8 cellular contexts compared by ENCODE assay signal in the genomic region with DNA sequence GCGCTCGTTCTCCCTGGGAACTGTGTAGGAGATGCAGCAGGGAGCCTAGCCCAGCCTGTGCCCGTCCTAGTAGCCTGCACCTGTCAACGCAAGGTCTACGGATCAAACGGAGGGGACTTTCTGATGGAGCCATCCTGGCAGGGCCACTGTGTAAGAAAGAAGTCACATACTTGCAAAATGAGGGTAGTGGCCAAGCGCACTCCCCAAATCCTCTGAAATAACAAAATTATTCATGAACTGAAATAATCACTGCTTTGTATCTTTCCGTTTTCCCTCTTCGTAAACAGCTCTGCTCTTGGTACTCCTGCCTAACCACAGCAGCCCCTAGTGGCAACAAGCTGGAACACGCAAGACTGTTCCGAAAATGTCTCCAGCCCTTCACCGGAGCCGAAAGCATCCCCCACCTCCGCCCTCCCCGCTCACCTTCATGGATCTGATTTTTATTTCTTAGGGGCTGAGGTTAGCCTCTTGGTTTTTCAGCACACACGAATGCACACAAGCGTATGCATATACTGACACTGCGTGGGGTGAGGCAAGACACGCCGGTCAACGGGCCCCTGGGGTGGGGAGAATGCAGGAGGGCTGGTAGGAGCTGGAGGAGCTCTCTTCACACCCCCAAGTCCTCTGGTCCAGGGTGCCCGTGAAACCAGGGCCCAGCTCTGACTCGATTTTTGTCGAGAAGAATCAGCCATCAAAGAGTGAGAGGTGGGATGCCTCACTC.
A peak's percentile ranks its signal among the peaks of the same experiment; 100 is the strongest.
DNase-seq lines count a peak whose midpoint lies in the region; ATAC-seq, FAIRE-seq and TF ChIP-seq lines count a peak whose summit lies in the region.

No MANE protein-coding gene starts in this region.

- no TSS peak for BruUV-seq in K562 (replicated peaks; lab: Mats Ljungman, UMichigan)

- DNase-seq in AG10803 (ENCODE audit: low read depth), result peak; percentile 63
- peak; percentile 22 for DNase-seq in NOMO-1 treated with DMSO at 0.1 percent for 48 hours (lab: John Stamatoyannopoulos, UW; ENCODE audit: unreplicated experiment)
- DNase-seq in K562 (ENCODE audit: extremely low read depth in 1 of 4, low spot score in 3 of 4), result peak; percentile 25 to 46 (median 40)

- H3K9me1 ChIP-seq in K562 (ENCODE audit: control insufficient read depth, insufficient read depth, low read length), result no peaks in the 10 kb centered on the region

- H3K36me3 ChIP-seq in K562 (ENCODE audit: control insufficient read depth, insufficient read depth, low read length), result no peaks in the 10 kb centered on the region
- H3K36me3 ChIP-seq in iPS-15b (ENCODE audit: control insufficient read depth, insufficient read depth, low read length), result no peaks in the 10 kb centered on the region
- no peaks in the 10 kb centered on the region for H3K36me3 ChIP-seq in skeletal muscle satellite cell (ENCODE audit: insufficient read depth, low read length)

- H2AFZ ChIP-seq in K562 (ENCODE audit: low read depth, low read length), result 0 out of 2 replicates have a peak overlapping the region, but pooled peaks have one; percentile 14

- in situ Hi-C loops in K562 (cut with MboI), result no loop called here

- TF ChIP-seq CTCF in AG10803 (conservative IDR thresholded peaks at IDR 0.05; ENCODE audit: low read length) (peak; percentile 96), K562 (IDR thresholded peaks at IDR 0.05 in 2 of 3, conservative IDR thresholded peaks at IDR 0.05 in 1 of 3; ENCODE audit: insufficient read depth in 2 of 3, low read depth in 1 of 3, low read length in 3 of 3) (peak; percentile 59 to 88 (median 74))

- H3K4me2 ChIP-seq in K562 (ENCODE audit: insufficient read depth, low read length) (peak overlapping the region; percentile 34; the same call in 1 of the 2 replicates), skeletal muscle satellite cell (ENCODE audit: low read length) (peak overlapping the region; percentile 82)

- peak; percentile 83 for ATAC-seq in GM18498 (IDR thresholded peaks at IDR 0.05; ENCODE audit: unreplicated experiment)
- ATAC-seq in HG03442 (IDR thresholded peaks at IDR 0.05; ENCODE audit: unreplicated experiment), result peak; percentile 73
- peak; percentile 93 for ATAC-seq in K562
- ATAC-seq in HG03521 (IDR thresholded peaks at IDR 0.05; ENCODE audit: unreplicated experiment), result no peak

- FAIRE-seq in K562 (lab: Jason Lieb, UNC), result peak; percentile 84

- no peak overlapping the region for H3K27ac ChIP-seq in K562 (ENCODE audit: extremely low read depth, low read depth, low read length)

- 8% methylated on average over 21 of the region's 24 CpGs for WGBS in K562 (ENCODE audit: insufficient coverage, low coverage, missing lambda C conversion rate)

- TF ChIP-seq RAD21 in K562 (CRISPR knock-in tag; conservative IDR thresholded peaks at IDR 0.05 in 1 of 2, IDR thresholded peaks at IDR 0.05 in 1 of 2), result peak; percentile 35 to 59

- CTCF ChIA-PET in K562 (lab: Yijun Ruan, JAX; ENCODE audit: low intra/inter-chr PET ratio), result interaction anchor here (0.7 kb wide), 2 partner anchors 797 to 824 kb away, joined by 3 to 4 read pairs; no protein-coding TSS in a partner anchor

- H3K79me2 ChIP-seq in K562 (ENCODE audit: control insufficient read depth, insufficient read depth, low read length), result no peaks in the 10 kb centered on the region

- H3K4me1 ChIP-seq in K562 (replicated peaks in 1 of 2; ENCODE audit: control insufficient read depth in 2 of 2, insufficient read depth in 2 of 2, low read length in 2 of 2) (no peaks in the 10 kb centered on the region; a peak in 1 of 5 replicates), iPS-15b (ENCODE audit: control insufficient read depth, insufficient read depth, low read length) (peaks cover 3% of the 10 kb centered on the region), skeletal muscle satellite cell (ENCODE audit: control insufficient read depth, insufficient read depth, low read length) (no peaks in the 10 kb centered on the region)

- POLR2A ChIA-PET in K562 (lab: Yijun Ruan, JAX), result interaction anchor here (0.6 to 0.7 kb wide), 3 partner anchors 9 to 1095 kb away, joined by 3 to 5 read pairs (median 3); no protein-coding TSS in a partner anchor

- intact Hi-C loops in K562 (cut with micrococcal nuclease), result loop anchor here (5.0 kb wide), 1 partner anchor 913 kb away; a partner anchor contains a TSS

- no peak overlapping the region for H3K4me3 ChIP-seq in AG10803 (ENCODE audit: low read length)
- H3K4me3 ChIP-seq in K562, result no peak overlapping the region
- peak overlapping the region; percentile 30 for H3K4me3 ChIP-seq in iPS-15b (ENCODE audit: low read depth, low read length)
- H3K4me3 ChIP-seq in skeletal muscle satellite cell (ENCODE audit: low read length), result peak overlapping the region; percentile 59

- no peak for TF ChIP-seq EP300 in K562 (IDR thresholded peaks at IDR 0.05; ENCODE audit: low read length)

- H3K27me3 ChIP-seq in K562 (ENCODE audit: control insufficient read depth in 2 of 2, insufficient read depth in 2 of 2, low read length in 2 of 2) (peaks cover 7 to 17% of the 10 kb centered on the region in 2 experiments; a peak in 3 of 5 replicates), iPS-15b (ENCODE audit: control insufficient read depth, insufficient read depth, low read length) (peaks cover 6% of the 10 kb centered on the region), skeletal muscle satellite cell (ENCODE audit: control insufficient read depth, insufficient read depth, low read length) (no peaks in the 10 kb centered on the region)

- H3K9me3 ChIP-seq in K562 (replicated peaks; ENCODE audit: control insufficient read depth, insufficient read depth, low read depth, low read length), result no peaks in the 10 kb centered on the region
- H3K9me3 ChIP-seq in iPS-15b (ENCODE audit: control insufficient read depth, insufficient read depth, low read length), result no peaks in the 10 kb centered on the region
- H3K9me3 ChIP-seq in skeletal muscle satellite cell (replicated peaks; ENCODE audit: low read length), result no peaks in the 10 kb centered on the region

- H3K9ac ChIP-seq in K562 (ENCODE audit: insufficient read depth in 1 of 2, low read depth in 2 of 2, low read length in 2 of 2) (no peak overlapping the region), iPS-15b (ENCODE audit: low read depth, low read length) (no peak overlapping the region), skeletal muscle satellite cell (ENCODE audit: low read depth, low read length) (no peak overlapping the region)

- no peak for TF ChIP-seq POLR2A in K562 (conservative IDR thresholded peaks at IDR 0.05)

- H4K20me1 ChIP-seq in K562 (replicated peaks; ENCODE audit: control insufficient read depth, insufficient read depth, low read length), result no peaks in the 10 kb centered on the region

TF ChIP-seq in K562, 482 proteins besides CTCF, POLR2A, EP300 and RAD21:
- TF ChIP-seq SNIP1 (IDR thresholded peaks at IDR 0.05; ENCODE audit: low read depth) (no peak), FOXK2 (conservative IDR thresholded peaks at IDR 0.05 in 1 of 2, IDR thresholded peaks at IDR 0.05 in 1 of 2; ENCODE audit: low read depth in 2 of 2) (peak; percentile 44 to 53; a peak in 1 of 4 replicates), FIP1L1 (IDR thresholded peaks at IDR 0.05; ENCODE audit: low read depth, low read length, poor library complexity, severe bottlenecking) (no peak), HNRNPLL (IDR thresholded peaks at IDR 0.05; ENCODE audit: low read depth, low read length, poor library complexity, severe bottlenecking) (no peak), SMC3 (conservative IDR thresholded peaks at IDR 0.05; ENCODE audit: insufficient read depth, low read depth, low read length) (0 out of 2 replicates have a peak, but pooled peaks have one; percentile 31), TARDBP (IDR thresholded peaks at IDR 0.05) (no peak)
- TF ChIP-seq, protein P1, sequence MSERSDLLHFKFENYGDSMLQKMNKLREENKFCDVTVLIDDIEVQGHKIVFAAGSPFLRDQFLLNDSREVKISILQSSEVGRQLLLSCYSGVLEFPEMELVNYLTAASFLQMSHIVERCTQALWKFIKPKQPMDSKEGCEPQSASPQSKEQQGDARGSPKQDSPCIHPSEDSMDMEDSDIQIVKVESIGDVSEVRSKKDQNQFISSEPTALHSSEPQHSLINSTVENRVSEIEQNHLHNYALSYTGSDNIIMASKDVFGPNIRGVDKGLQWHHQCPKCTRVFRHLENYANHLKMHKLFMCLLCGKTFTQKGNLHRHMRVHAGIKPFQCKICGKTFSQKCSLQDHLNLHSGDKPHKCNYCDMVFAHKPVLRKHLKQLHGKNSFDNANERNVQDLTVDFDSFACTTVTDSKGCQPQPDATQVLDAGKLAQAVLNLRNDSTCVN (CRISPR knock-in tag; IDR thresholded peaks at IDR 0.05), result no peak
- TF ChIP-seq, protein P2, sequence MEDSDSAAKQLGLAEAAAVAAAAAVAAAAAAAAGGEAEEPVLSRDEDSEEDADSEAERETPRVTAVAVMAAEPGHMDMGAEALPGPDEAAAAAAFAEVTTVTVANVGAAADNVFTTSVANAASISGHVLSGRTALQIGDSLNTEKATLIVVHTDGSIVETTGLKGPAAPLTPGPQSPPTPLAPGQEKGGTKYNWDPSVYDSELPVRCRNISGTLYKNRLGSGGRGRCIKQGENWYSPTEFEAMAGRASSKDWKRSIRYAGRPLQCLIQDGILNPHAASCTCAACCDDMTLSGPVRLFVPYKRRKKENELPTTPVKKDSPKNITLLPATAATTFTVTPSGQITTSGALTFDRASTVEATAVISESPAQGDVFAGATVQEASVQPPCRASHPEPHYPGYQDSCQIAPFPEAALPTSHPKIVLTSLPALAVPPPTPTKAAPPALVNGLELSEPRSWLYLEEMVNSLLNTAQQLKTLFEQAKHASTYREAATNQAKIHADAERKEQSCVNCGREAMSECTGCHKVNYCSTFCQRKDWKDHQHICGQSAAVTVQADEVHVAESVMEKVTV (CRISPR knock-in tag; IDR thresholded peaks at IDR 0.05), result 0 out of 2 replicates have a peak, but pooled peaks have one; percentile 18

Comparison
In these comparisons a context has a peak if more than half of its experiments do, and no peak if none do; other contexts are left out.
1. H3K4me3 ChIP-seq: peak in iPS-15b (single experiment) and skeletal muscle satellite cell (single experiment); none in AG10803 (single experiment) and K562 (single experiment).
2. Peak in every context shown above with its lines, with median percentiles within 50 percentile points of each other: DNase-seq.